ENCODE assay signal across 8 cellular contexts in the genomic region with DNA sequence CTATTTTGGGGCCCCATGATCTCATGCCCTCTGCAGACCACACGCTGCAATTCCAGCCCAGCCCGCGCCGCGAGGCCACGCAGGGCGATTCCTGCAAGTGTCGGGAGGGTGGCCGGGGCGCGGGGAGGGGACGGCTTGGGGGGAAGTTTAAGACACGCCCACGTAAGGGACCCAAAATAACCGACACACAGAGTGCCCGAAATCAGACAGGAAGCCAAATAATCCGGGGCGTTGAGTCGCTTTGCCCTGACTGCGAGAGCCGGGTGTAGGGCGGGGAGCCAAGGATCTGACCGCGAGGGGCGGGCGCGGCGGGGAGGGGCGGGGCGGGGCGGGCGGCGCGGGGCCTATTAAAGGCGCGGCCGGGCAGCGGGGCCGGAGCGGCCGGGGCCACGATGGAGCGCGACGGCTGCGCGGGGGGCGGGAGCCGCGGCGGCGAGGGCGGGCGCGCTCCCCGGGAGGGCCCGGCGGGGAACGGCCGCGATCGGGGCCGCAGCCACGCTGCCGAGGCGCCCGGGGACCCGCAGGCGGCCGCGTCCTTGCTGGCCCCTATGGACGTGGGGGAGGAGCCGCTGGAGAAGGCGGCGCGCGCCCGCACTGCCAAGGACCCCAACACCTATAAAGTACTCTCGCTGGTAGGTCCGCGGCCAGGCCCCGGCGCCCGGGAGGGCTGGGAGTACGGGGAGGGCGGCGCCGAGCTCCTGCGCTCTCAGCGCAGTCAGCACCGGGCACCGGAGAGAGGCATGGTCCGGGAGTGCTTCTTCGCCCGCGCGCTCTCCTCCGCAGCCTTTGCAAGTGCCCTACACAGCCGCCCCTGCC. TPM values are rescaled to one million over a fixed set of nuclear protein-coding genes. Genes with fewer than 3 reads are reported as not detected.
DNase-seq lines count a peak whose midpoint lies in the region; ATAC-seq and TF ChIP-seq lines count a peak whose summit lies in the region.

Gene ENPP1 (plus strand): TSS at position 377 of the 816 bp plus-strand sequence. CDS start 16 bp downstream, at position 393.

- H3K9me3 Mint-ChIP-seq in natural killer cell treated with Interleukin-12 subunit alpha and Interleukin-12 subunit beta and Interleukin-15 and Interleukin-18, amount 100 ng/mL, for 72 hours, result no peaks in the 10 kb centered on the region

- H3K27me3 Mint-ChIP-seq in natural killer cell treated with Interleukin-12 subunit alpha and Interleukin-12 subunit beta and Interleukin-15 and Interleukin-18, amount 100 ng/mL, for 72 hours, result peaks cover 8 to 19% of the 10 kb centered on the region in 2 donors

- TF ChIP-seq CTCF in AG09309 (IDR thresholded peaks at IDR 0.05; ENCODE audit: control insufficient read depth, insufficient read depth, low read depth, low read length, missing control alignments), result peak; percentile 32
- no peak for TF ChIP-seq CTCF in RWPE2 (IDR thresholded peaks at IDR 0.05; ENCODE audit: poor library complexity, severe bottlenecking)
- peak; percentile 25 for TF ChIP-seq CTCF in foreskin fibroblast (IDR thresholded peaks at IDR 0.05; ENCODE audit: low read depth, low read length)
- TF ChIP-seq CTCF in subcutaneous adipose tissue (IDR thresholded peaks at IDR 0.05; ENCODE audit: low read depth), result no peak

- H3K4me1 ChIP-seq in RWPE2 (ENCODE audit: insufficient read depth, poor library complexity, severe bottlenecking), result no peaks in the 10 kb centered on the region

- ATAC-seq in GM19372 (IDR thresholded peaks at IDR 0.05; ENCODE audit: low read depth, unreplicated experiment) (peak; percentile 67), RWPE2 (ENCODE audit: low read depth) (peak; percentile 87)
- peak; percentile 87 to 92 for ATAC-seq in natural killer cell treated with Interleukin-12 subunit alpha and Interleukin-12 subunit beta and Interleukin-15 and Interleukin-18, amount 100 ng/mL, for 72 hours

- no peak within 1 kb of the TSS for H3K27ac ChIP-seq in RWPE2 (ENCODE audit: poor library complexity, severe bottlenecking)

- no peaks in the 10 kb centered on the region for H3K9me3 ChIP-seq in RWPE2 (ENCODE audit: severe bottlenecking)

- H3K4me3 ChIP-seq in AG09309 (ENCODE audit: control insufficient read depth, low read depth, low read length), result peak within 1 kb of the TSS; percentile 55
- H3K4me3 ChIP-seq in RWPE2 (ENCODE audit: severe bottlenecking), result peak within 1 kb of the TSS; percentile 50
- H3K4me3 ChIP-seq in foreskin fibroblast (ENCODE audit: low read depth in 1 of 2, low read length in 2 of 2), result peak within 1 kb of the TSS; percentile 77 to 87

- DNase-seq in AG09309 (ENCODE audit: low read depth) (no peak), HPDE6-E6E7 (ENCODE audit: extremely low spot score) (peak; percentile 45), RWPE2 (ENCODE audit: low spot score) (peak; percentile 63), foreskin fibroblast (peak; percentile 71 to 89)
- DNase-seq in activated effector memory CD4-positive, alpha-beta T cell treated with Interleukin-2 at 50 U/mL for 16 hours, result peak; percentile 28
- DNase-seq in natural killer cell treated with Interleukin-12 subunit alpha and Interleukin-12 subunit beta and Interleukin-15 and Interleukin-18, amount 100 ng/mL, for 72 hours (ENCODE audit: low spot score), result peak; percentile 65

- H3K36me3 ChIP-seq in RWPE2 (ENCODE audit: low read depth), result no peaks in the 10 kb centered on the region

- H3K27me3 ChIP-seq in RWPE2 (ENCODE audit: insufficient read depth, poor library complexity, severe bottlenecking), result no peaks in the 10 kb centered on the region

- no peaks in the 10 kb centered on the region for H3K36me3 Mint-ChIP-seq in natural killer cell treated with Interleukin-12 subunit alpha and Interleukin-12 subunit beta and Interleukin-15 and Interleukin-18, amount 100 ng/mL, for 72 hours

- H3K27ac Mint-ChIP-seq in natural killer cell treated with Interleukin-12 subunit alpha and Interleukin-12 subunit beta and Interleukin-15 and Interleukin-18, amount 100 ng/mL, for 72 hours, result peak within 1 kb of the TSS in 1 of 2 donors; percentile 45

- peaks cover 20 to 24% of the 10 kb centered on the region in 2 donors for H3K4me1 Mint-ChIP-seq in natural killer cell treated with Interleukin-12 subunit alpha and Interleukin-12 subunit beta and Interleukin-15 and Interleukin-18, amount 100 ng/mL, for 72 hours (ENCODE audit: low read depth in 2 of 2)

- peak within 1 kb of the TSS; percentile 90 for H3K4me3 Mint-ChIP-seq in natural killer cell treated with Interleukin-12 subunit alpha and Interleukin-12 subunit beta and Interleukin-15 and Interleukin-18, amount 100 ng/mL, for 72 hours

RNA-seq across cellular contexts. Expression of gene ENPP1, which starts in this region (rescaled TPM):
- 1 to 10 TPM; 1.0 to 9.5 TPM for total RNA-seq in natural killer cell treated with Interleukin-12 subunit alpha and Interleukin-12 subunit beta and Interleukin-15 and Interleukin-18, amount 100 ng/mL, for 72 hours
- 10 to 100 TPM; 67.0 to 86.8 (median 74.9) TPM for total RNA-seq in subcutaneous adipose tissue

Comparison
In these comparisons a context has a peak if more than half of its experiments do, and no peak if none do; other contexts are left out.
1. RNA of gene ENPP1 (total RNA-seq): 67.0 to 86.8 TPM in subcutaneous adipose tissue; 1.0 to 9.5 TPM in natural killer cell treated with Interleukin-12 subunit alpha and Interleukin-12 subunit beta and Interleukin-15 and Interleukin-18, amount 100 ng/mL, for 72 hours; every median in the first group is over 4 times any median in the second.
2. CTCF ChIP-seq: peak in AG09309 (single experiment) and foreskin fibroblast (single experiment); none in RWPE2 (single experiment) and subcutaneous adipose tissue (single experiment).
3. Peak in every context shown above with its lines, with median percentiles within 50 percentile points of each other: H3K4me3 ChIP-seq and ATAC-seq.